ENCODE assay signal across 18 cellular contexts in genomic region chr10:74816824-74817498, GRCh38.
"Had no signal": no experiment of that assay in that cellular context is flagged by ENCODE, and none has a peak within 500 bp of the region (broad histone marks: within the 10 kb centered on the region; RNA-seq: fewer than 3 reads in every experiment).

No MANE protein-coding gene starts in this region.

- H3K27ac ChIP-seq: adrenal gland, colonic mucosa, heart right ventricle, left lung, neutrophil, right atrium auricular region, thyroid gland, uterus had no signal

- DNase-seq: activated CD4-positive, alpha-beta memory T cell treated with anti-CD3 and anti-CD28 coated beads for 36 hours; activated naive CD4-positive, alpha-beta T cell treated with Interleukin-2 at 50 U/mL for 16 hours; adrenal gland; caudate nucleus; colonic mucosa; effector CD4-positive, alpha-beta T cell; heart right ventricle; islet precursor cell; left lung; mucosa of descending colon; naive thymus-derived CD8-positive, alpha-beta T cell; small intestine; thyroid gland; uterus had no signal

- H3K4me1 ChIP-seq: colonic mucosa had no signal

- H3K27me3 ChIP-seq: adrenal gland, colonic mucosa, heart right ventricle, neutrophil, right atrium auricular region, thyroid gland, uterus had no signal

- H3K4me3 ChIP-seq: adrenal gland, colonic mucosa, heart right ventricle, left lung, mucosa of descending colon, right atrium auricular region, thyroid gland, uterus had no signal

- H3K36me3 ChIP-seq: adrenal gland, colonic mucosa, heart right ventricle, left lung, neutrophil, right atrium auricular region, thyroid gland, uterus had no signal

- H3K9me3 ChIP-seq: adrenal gland, colonic mucosa, left lung, mucosa of descending colon, thyroid gland, uterus had no signal

- FAIRE-seq: endothelial cell of umbilical vein, frontal cortex, small intestine had no signal

- ATAC-seq: heart right ventricle; left lung; mucosa of descending colon; naive thymus-derived CD8-positive, alpha-beta T cell had no signal
